Comparison of ENCODE assay signal across 1 cellular context in the genomic region with DNA sequence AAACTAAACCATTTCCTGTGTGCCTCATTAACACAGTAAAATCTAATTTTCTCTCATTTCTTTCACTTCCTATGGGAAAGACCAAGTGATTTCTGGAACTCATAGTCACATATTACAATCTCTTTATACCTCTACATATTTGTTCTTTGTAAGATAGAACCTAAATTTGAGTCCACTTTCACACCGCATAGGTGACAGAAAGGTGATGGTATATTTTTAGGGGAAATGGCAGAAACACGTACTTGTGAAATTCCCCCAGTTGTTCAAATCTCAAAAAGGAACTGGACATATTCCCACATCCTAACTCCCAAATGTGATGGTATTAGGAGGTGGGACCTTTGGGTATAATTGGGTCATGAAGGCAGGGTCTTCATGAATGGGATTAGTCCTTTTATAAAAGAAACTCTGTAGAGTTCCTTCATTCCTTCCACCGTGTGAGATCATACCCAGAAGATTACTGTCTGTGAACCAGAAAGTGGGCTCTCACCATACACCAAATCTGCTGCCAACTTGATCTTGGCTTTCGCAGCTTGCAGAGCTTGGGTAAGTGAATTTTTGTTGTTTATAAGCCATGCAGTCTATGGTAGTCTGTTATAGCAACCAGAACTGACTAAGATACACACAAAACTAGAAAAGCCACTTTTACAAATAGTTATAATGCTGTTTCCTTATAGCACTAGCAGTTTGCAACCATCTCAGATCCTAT.
TF ChIP-seq lines count a peak whose summit lies in the region.

No MANE protein-coding gene starts in this region.

TF ChIP-seq in GM12878, 131 proteins besides CTCF, POLR2A, EP300 and RAD21 (continued from another document):
- peak; percentile 84 to 88; a peak in 3 of 4 replicates for TF ChIP-seq IKZF2 (IDR thresholded peaks at IDR 0.05)
- no peak for TF ChIP-seq NR2C2 (IDR thresholded peaks at IDR 0.05; ENCODE audit: borderline replicate concordance, control insufficient read depth, insufficient read length, low read depth)
- no peak for TF ChIP-seq IRF4 (IDR thresholded peaks at IDR 0.05; ENCODE audit: low read depth, low read length)
- no peak for TF ChIP-seq RB1 (IDR thresholded peaks at IDR 0.05; ENCODE audit: borderline replicate concordance)
- TF ChIP-seq MAX (IDR thresholded peaks at IDR 0.05; ENCODE audit: low read depth, low read length): no peak
- TF ChIP-seq TCF12 (IDR thresholded peaks at IDR 0.05; ENCODE audit: low read depth, low read length): no peak
- TF ChIP-seq, protein P1, sequence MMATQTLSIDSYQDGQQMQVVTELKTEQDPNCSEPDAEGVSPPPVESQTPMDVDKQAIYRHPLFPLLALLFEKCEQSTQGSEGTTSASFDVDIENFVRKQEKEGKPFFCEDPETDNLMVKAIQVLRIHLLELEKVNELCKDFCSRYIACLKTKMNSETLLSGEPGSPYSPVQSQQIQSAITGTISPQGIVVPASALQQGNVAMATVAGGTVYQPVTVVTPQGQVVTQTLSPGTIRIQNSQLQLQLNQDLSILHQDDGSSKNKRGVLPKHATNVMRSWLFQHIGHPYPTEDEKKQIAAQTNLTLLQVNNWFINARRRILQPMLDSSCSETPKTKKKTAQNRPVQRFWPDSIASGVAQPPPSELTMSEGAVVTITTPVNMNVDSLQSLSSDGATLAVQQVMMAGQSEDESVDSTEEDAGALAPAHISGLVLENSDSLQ (IDR thresholded peaks at IDR 0.05): no peak
- TF ChIP-seq, protein P2, sequence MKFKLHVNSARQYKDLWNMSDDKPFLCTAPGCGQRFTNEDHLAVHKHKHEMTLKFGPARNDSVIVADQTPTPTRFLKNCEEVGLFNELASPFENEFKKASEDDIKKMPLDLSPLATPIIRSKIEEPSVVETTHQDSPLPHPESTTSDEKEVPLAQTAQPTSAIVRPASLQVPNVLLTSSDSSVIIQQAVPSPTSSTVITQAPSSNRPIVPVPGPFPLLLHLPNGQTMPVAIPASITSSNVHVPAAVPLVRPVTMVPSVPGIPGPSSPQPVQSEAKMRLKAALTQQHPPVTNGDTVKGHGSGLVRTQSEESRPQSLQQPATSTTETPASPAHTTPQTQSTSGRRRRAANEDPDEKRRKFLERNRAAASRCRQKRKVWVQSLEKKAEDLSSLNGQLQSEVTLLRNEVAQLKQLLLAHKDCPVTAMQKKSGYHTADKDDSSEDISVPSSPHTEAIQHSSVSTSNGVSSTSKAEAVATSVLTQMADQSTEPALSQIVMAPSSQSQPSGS (IDR thresholded peaks at IDR 0.05; ENCODE audit: low read length): no peak
- 0 out of 2 replicates have a peak, but pooled peaks have one; percentile 52 for TF ChIP-seq GATAD2B (conservative IDR thresholded peaks at IDR 0.05; ENCODE audit: low read depth)
- no peak for TF ChIP-seq HCFC1 (IDR thresholded peaks at IDR 0.05; ENCODE audit: low read length)
- TF ChIP-seq SREBF1 (IDR thresholded peaks at IDR 0.05; ENCODE audit: low read length): no peak
- TF ChIP-seq FOXM1 (IDR thresholded peaks at IDR 0.05; ENCODE audit: low read depth, low read length): no peak
- TF ChIP-seq MYB (IDR thresholded peaks at IDR 0.05; ENCODE audit: borderline replicate concordance, low read depth, low read length): no peak
- no peak for TF ChIP-seq SP1 (IDR thresholded peaks at IDR 0.05; ENCODE audit: low read depth, low read length)
- no peak for TF ChIP-seq MTA3 (IDR thresholded peaks at IDR 0.05; ENCODE audit: borderline replicate concordance, low read length)
- no peak for TF ChIP-seq FOXK2 (IDR thresholded peaks at IDR 0.05)
- TF ChIP-seq ETV6 (conservative IDR thresholded peaks at IDR 0.05 in 1 of 2, IDR thresholded peaks at IDR 0.05 in 1 of 2; ENCODE audit: borderline replicate concordance in 1 of 2, low read depth in 1 of 2): no peak
- TF ChIP-seq IKZF1 (conservative IDR thresholded peaks at IDR 0.05): peak; percentile 90
- TF ChIP-seq ZBTB11 (CRISPR knock-in tag; IDR thresholded peaks at IDR 0.05): no peak
- TF ChIP-seq, protein P3, sequence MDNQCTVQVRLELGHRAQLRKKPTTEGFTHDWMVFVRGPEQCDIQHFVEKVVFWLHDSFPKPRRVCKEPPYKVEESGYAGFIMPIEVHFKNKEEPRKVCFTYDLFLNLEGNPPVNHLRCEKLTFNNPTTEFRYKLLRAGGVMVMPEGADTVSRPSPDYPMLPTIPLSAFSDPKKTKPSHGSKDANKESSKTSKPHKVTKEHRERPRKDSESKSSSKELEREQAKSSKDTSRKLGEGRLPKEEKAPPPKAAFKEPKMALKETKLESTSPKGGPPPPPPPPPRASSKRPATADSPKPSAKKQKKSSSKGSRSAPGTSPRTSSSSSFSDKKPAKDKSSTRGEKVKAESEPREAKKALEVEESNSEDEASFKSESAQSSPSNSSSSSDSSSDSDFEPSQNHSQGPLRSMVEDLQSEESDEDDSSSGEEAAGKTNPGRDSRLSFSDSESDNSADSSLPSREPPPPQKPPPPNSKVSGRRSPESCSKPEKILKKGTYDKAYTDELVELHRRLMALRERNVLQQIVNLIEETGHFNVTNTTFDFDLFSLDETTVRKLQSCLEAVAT (IDR thresholded peaks at IDR 0.05): 0 out of 2 replicates have a peak, but pooled peaks have one; percentile 15
